ENCODE assay signal across 19 cellular contexts in the genomic region with DNA sequence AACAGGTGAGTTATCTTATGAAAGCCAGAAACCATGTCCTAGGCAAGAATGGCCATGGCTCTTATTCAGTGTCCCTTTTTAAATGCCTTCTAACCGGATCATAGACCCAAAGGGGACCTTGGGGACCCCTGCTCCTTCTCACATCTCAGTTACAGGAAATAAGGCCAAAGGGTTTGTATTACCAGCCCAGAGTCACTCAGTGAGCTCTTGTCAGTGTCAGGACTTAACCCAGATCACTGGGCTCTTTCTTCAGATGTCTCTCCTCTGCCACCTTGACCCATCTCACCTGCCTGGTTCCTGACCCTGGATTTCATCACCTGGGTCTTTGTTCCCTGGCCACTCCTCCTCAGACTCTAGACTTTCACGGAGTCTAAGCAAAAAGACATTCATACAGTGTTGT.
DNase-seq lines count a peak whose midpoint lies in the region; ATAC-seq and TF ChIP-seq lines count a peak whose summit lies in the region.
"Had no signal": no experiment of that assay in that cellular context is flagged by ENCODE, and none has a peak within 500 bp of the region (broad histone marks: within the 10 kb centered on the region; RNA-seq: fewer than 3 reads in every experiment).

No MANE protein-coding gene starts in this region.

- no peaks in the 10 kb centered on the region for H3K36me3 ChIP-seq in BLaER1
- H3K36me3 ChIP-seq in endodermal cell (ENCODE audit: control insufficient read depth, insufficient read depth, low read length), result no peaks in the 10 kb centered on the region
- H3K36me3 ChIP-seq: BE2C had no signal

- H3K27me3 ChIP-seq in BLaER1, result no peaks in the 10 kb centered on the region
- no peaks in the 10 kb centered on the region for H3K27me3 ChIP-seq in endodermal cell (ENCODE audit: control insufficient read depth, insufficient read depth, low read length, poor library complexity, severe bottlenecking)
- H3K27me3 ChIP-seq: BE2C had no signal

- H3K36me3 Mint-ChIP-seq in endodermal cell (ENCODE audit: low read depth), result no peaks in the 10 kb centered on the region
- no peaks in the 10 kb centered on the region for H3K36me3 Mint-ChIP-seq in MCF 10A (ENCODE audit: insufficient read depth, unreplicated experiment)
- H3K36me3 Mint-ChIP-seq in natural killer cell treated with Interleukin-12 subunit alpha and Interleukin-12 subunit beta and Interleukin-15 and Interleukin-18, amount 100 ng/mL, for 72 hours, result no peaks in the 10 kb centered on the region
- H3K36me3 Mint-ChIP-seq: CD8-positive, alpha-beta T cell had no signal

- H3K4me1 ChIP-seq in BLaER1 (peaks cover 55% of the 10 kb centered on the region), endodermal cell (ENCODE audit: control insufficient read depth, insufficient read depth, low read length) (peaks cover 3% of the 10 kb centered on the region)

- H3K9ac ChIP-seq in BLaER1, result no peak overlapping the region; the same call in 1 of the 2 replicates
- no peak overlapping the region for H3K9ac ChIP-seq in endodermal cell (ENCODE audit: extremely low read depth, low read length, poor library complexity, severe bottlenecking)

- DNase-seq in endodermal cell (no peak), 8988T (no peak), MCF 10A (ENCODE audit: unreplicated experiment) (no peak), HPDE6-E6E7 (ENCODE audit: extremely low spot score) (no peak)
- DNase-seq in natural killer cell treated with Interleukin-12 subunit alpha and Interleukin-12 subunit beta and Interleukin-15 and Interleukin-18, amount 100 ng/mL, for 72 hours (ENCODE audit: low spot score), result no peak
- DNase-seq: BE2C; CD8-positive, alpha-beta T cell; DMS79 treated with DMSO at 0.1 percent for 48 hours; IMR-90; Kasumi-1; NCI-H1105 treated with DMSO at 0.1 percent for 48 hours; NCI-H187; NCI-H446; NCI-H774 had no signal

- H3K9me3 Mint-ChIP-seq in endodermal cell, result peaks cover 2% of the 10 kb centered on the region
- H3K9me3 Mint-ChIP-seq in MCF 10A (ENCODE audit: unreplicated experiment), result no peaks in the 10 kb centered on the region
- H3K9me3 Mint-ChIP-seq in natural killer cell treated with Interleukin-12 subunit alpha and Interleukin-12 subunit beta and Interleukin-15 and Interleukin-18, amount 100 ng/mL, for 72 hours, result peaks cover 5% of the 10 kb centered on the region

- no peaks in the 10 kb centered on the region for H3K27me3 Mint-ChIP-seq in endodermal cell (ENCODE audit: insufficient read depth)
- H3K27me3 Mint-ChIP-seq in MCF 10A (ENCODE audit: insufficient read depth, unreplicated experiment), result no peaks in the 10 kb centered on the region
- no peaks in the 10 kb centered on the region for H3K27me3 Mint-ChIP-seq in natural killer cell treated with Interleukin-12 subunit alpha and Interleukin-12 subunit beta and Interleukin-15 and Interleukin-18, amount 100 ng/mL, for 72 hours

- CTCF ChIA-PET in MCF 10A (lab: Yijun Ruan, JAX), result no interaction called here

- peaks cover 5% of the 10 kb centered on the region; the same call in 1 of the 2 replicates for H3K9me3 ChIP-seq in BLaER1
- H3K9me3 ChIP-seq in endodermal cell (ENCODE audit: control insufficient read depth, low read length), result no peaks in the 10 kb centered on the region
- H3K9me3 ChIP-seq: BE2C had no signal

- H3K4me2 ChIP-seq in BLaER1, result peak overlapping the region; percentile 96

- no peaks in the 10 kb centered on the region for H4K20me1 ChIP-seq in BLaER1

- ATAC-seq in GM19324 (IDR thresholded peaks at IDR 0.05; ENCODE audit: low FRiP score, unreplicated experiment) (peak; percentile 7), HG03575 (IDR thresholded peaks at IDR 0.05; ENCODE audit: extremely low read depth, insufficient number of reproducible peaks, low FRiP score, unreplicated experiment) (peak; percentile 1)
- no peak for ATAC-seq in natural killer cell treated with Interleukin-12 subunit alpha and Interleukin-12 subunit beta and Interleukin-15 and Interleukin-18, amount 100 ng/mL, for 72 hours
- ATAC-seq: CD8-positive, alpha-beta T cell; Panc1 had no signal

- 92 to 100% methylated on average over 1 to 2 of the region's 2 CpGs for WGBS in endodermal cell (ENCODE audit: insufficient coverage in 1 of 2, insufficient read length in 1 of 2), 2 experiments

- H3K4me3 ChIP-seq in BLaER1, result no peak overlapping the region
- H3K4me3 ChIP-seq in endodermal cell (ENCODE audit: low read length), result no peak overlapping the region

- H3K27ac Mint-ChIP-seq in endodermal cell (no peak overlapping the region), MCF 10A (ENCODE audit: low read depth, unreplicated experiment) (no peak overlapping the region)
- H3K27ac Mint-ChIP-seq in natural killer cell treated with Interleukin-12 subunit alpha and Interleukin-12 subunit beta and Interleukin-15 and Interleukin-18, amount 100 ng/mL, for 72 hours, result no peak overlapping the region
- H3K27ac Mint-ChIP-seq: CD8-positive, alpha-beta T cell had no signal

- intact Hi-C loops in MCF 10A (cut with micrococcal nuclease), result no loop called here

- TF ChIP-seq CTCF in endodermal cell (conservative IDR thresholded peaks at IDR 0.05), result no peak
- TF ChIP-seq CTCF in MCF 10A (IDR thresholded peaks at IDR 0.05; ENCODE audit: unreplicated experiment), result no peak

- POLR2A ChIA-PET in MCF 10A (lab: Yijun Ruan, JAX), result no interaction called here

- no TSS peak for BruUV-seq in MCF 10A (replicated peaks; lab: Mats Ljungman, UMichigan)

- H3K27ac ChIP-seq in BLaER1 (peak overlapping the region; percentile 10; the same call in 1 of the 2 replicates), endodermal cell (ENCODE audit: low read depth, low read length) (peak overlapping the region; percentile 82)
- H3K27ac ChIP-seq: 22Rv1 had no signal

- H3K4me3 Mint-ChIP-seq in endodermal cell (no peak overlapping the region), MCF 10A (ENCODE audit: unreplicated experiment) (no peak overlapping the region)
- H3K4me3 Mint-ChIP-seq in natural killer cell treated with Interleukin-12 subunit alpha and Interleukin-12 subunit beta and Interleukin-15 and Interleukin-18, amount 100 ng/mL, for 72 hours, result no peak overlapping the region
- H3K4me3 Mint-ChIP-seq: CD8-positive, alpha-beta T cell had no signal

- H3K4me1 Mint-ChIP-seq in endodermal cell (peaks cover 4% of the 10 kb centered on the region), MCF 10A (ENCODE audit: insufficient read depth, unreplicated experiment) (peaks cover 4% of the 10 kb centered on the region)
- no peaks in the 10 kb centered on the region for H3K4me1 Mint-ChIP-seq in natural killer cell treated with Interleukin-12 subunit alpha and Interleukin-12 subunit beta and Interleukin-15 and Interleukin-18, amount 100 ng/mL, for 72 hours (ENCODE audit: low read depth in 2 of 2)

Comparison
In these comparisons a context has a peak if more than half of its experiments do, and no peak if none do; other contexts are left out.
1. ATAC-seq: peak in GM19324 (single experiment) and HG03575 (single experiment); none in natural killer cell treated with Interleukin-12 subunit alpha and Interleukin-12 subunit beta and Interleukin-15 and Interleukin-18, amount 100 ng/mL, for 72 hours (0 of 2).